1 cellular context compared by ENCODE assay signal in the genomic region with DNA sequence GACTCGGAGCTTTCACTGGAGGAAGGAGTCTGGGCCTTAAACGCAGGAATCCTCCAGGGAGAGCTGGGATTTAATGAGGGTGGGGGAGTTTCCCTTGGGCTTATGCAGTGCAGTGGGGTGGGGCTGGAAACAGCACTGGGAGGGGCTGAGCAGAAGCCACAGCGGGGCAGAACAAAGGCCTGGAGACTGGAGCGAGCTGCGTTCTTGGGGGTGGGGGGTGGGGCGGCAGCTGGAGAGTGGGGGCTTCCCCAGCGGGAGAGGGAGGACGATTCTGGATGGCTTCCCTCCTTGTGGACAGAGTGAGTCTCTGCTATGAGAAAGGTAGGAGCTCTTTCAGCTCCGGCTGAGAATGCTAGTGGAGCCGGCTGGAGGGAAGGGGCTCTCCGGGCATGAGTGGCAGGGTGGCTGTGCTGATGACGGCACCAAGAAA.
TF ChIP-seq lines count a peak whose summit lies in the region.

No MANE protein-coding gene starts in this region.

TF ChIP-seq in K562, 482 proteins besides CTCF, POLR2A, EP300 and RAD21 (continued from another document):
- TF ChIP-seq, protein P1, sequence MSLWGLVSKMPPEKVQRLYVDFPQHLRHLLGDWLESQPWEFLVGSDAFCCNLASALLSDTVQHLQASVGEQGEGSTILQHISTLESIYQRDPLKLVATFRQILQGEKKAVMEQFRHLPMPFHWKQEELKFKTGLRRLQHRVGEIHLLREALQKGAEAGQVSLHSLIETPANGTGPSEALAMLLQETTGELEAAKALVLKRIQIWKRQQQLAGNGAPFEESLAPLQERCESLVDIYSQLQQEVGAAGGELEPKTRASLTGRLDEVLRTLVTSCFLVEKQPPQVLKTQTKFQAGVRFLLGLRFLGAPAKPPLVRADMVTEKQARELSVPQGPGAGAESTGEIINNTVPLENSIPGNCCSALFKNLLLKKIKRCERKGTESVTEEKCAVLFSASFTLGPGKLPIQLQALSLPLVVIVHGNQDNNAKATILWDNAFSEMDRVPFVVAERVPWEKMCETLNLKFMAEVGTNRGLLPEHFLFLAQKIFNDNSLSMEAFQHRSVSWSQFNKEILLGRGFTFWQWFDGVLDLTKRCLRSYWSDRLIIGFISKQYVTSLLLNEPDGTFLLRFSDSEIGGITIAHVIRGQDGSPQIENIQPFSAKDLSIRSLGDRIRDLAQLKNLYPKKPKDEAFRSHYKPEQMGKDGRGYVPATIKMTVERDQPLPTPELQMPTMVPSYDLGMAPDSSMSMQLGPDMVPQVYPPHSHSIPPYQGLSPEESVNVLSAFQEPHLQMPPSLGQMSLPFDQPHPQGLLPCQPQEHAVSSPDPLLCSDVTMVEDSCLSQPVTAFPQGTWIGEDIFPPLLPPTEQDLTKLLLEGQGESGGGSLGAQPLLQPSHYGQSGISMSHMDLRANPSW (CRISPR knock-in tag; IDR thresholded peaks at IDR 0.05) = no peak
- TF ChIP-seq, protein P2, sequence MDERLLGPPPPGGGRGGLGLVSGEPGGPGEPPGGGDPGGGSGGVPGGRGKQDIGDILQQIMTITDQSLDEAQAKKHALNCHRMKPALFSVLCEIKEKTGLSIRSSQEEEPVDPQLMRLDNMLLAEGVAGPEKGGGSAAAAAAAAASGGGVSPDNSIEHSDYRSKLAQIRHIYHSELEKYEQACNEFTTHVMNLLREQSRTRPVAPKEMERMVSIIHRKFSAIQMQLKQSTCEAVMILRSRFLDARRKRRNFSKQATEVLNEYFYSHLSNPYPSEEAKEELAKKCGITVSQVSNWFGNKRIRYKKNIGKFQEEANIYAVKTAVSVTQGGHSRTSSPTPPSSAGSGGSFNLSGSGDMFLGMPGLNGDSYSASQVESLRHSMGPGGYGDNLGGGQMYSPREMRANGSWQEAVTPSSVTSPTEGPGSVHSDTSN (CRISPR knock-in tag; IDR thresholded peaks at IDR 0.05; ENCODE audit: low read depth) = no peak
- TF ChIP-seq, protein P2 (tag; conservative IDR thresholded peaks at IDR 0.05; ENCODE audit: low read depth) = no peak
- TF ChIP-seq BCOR (IDR thresholded peaks at IDR 0.05) (no peak), ZNF146 (CRISPR knock-in tag; IDR thresholded peaks at IDR 0.05; ENCODE audit: unreplicated experiment) (no peak), CBX8 (IDR thresholded peaks at IDR 0.05; ENCODE audit: borderline replicate concordance, extremely low read depth, low read depth, low read length, poor library complexity, severe bottlenecking) (no peak), CSDE1 (IDR thresholded peaks at IDR 0.05) (no peak)
